In the genomic region with DNA sequence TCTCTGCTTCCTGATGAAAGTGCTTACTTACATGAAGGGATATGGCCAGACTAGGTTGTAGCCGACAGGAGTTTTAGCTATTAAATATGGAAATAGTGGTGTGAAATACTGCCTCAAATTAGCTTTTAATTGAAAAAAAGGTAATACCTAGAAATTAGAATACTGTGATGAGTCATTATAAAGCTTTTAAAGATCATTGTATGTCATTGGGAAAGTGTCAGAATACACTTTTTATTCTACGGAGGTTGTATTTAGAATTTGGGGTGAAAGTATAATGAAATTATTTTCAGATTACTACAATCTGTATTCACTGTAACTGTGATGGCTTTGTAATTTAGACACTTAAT, we compare ENCODE assay signal across 8 cellular contexts. TPM values are rescaled to one million over a fixed set of nuclear protein-coding genes. Genes with fewer than 3 reads are reported as not detected.
DNase-seq lines count a peak whose midpoint lies in the region; ATAC-seq, FAIRE-seq and TF ChIP-seq lines count a peak whose summit lies in the region.

No MANE protein-coding gene starts in this region.

- ATAC-seq in CD4-positive, CD25-positive, alpha-beta regulatory T cell (ENCODE audit: low read depth in 2 of 2), result no peak
- ATAC-seq in GM21619 (IDR thresholded peaks at IDR 0.05; ENCODE audit: unreplicated experiment), result no peak

- peaks cover 6% of the 10 kb centered on the region for H3K23me2 ChIP-seq in H1 (ENCODE audit: low read depth, low read length)

- POLR2A ChIA-PET in H1 (lab: Charles Lee; ENCODE audit: partially characterized antibody), result interaction anchor here (0.6 to 2.5 kb wide), 5 partner anchors 9 to 771 kb away, joined by 3 to 33 read pairs (median 4); a partner anchor contains a TSS

- no peak overlapping the region for H3K56ac ChIP-seq in H1 (replicated peaks; ENCODE audit: insufficient read length, low read depth, low read length)

- no peak for TF ChIP-seq RAD21 in H1 (IDR thresholded peaks at IDR 0.05 in 1 of 2, conservative IDR thresholded peaks at IDR 0.05 in 1 of 2; ENCODE audit: low read depth in 2 of 2, low read length in 2 of 2)

- peaks cover 6 to 44% (median 36%) of the 10 kb centered on the region in 4 donors for H3K4me1 Mint-ChIP-seq in CD4-positive, CD25-positive, alpha-beta regulatory T cell

- no peak overlapping the region for H3K18ac ChIP-seq in H1 (ENCODE audit: extremely low read depth, low read length)

- H4K8ac ChIP-seq in H1 (ENCODE audit: extremely low read depth, insufficient read depth, low read length), result no peak overlapping the region

- no peak overlapping the region for H4K5ac ChIP-seq in H1 (ENCODE audit: insufficient read length, low read depth, low read length)

- no peaks in the 10 kb centered on the region for H3K9me3 Mint-ChIP-seq in CD4-positive, CD25-positive, alpha-beta regulatory T cell

- no peaks in the 10 kb centered on the region for H3K79me1 ChIP-seq in H1 (ENCODE audit: low read depth, low read length)

- no peak overlapping the region for H2AK5ac ChIP-seq in H1 (ENCODE audit: low read depth, low read length)

- H3K27me3 ChIP-seq in CD4-positive, CD25-positive, alpha-beta regulatory T cell (ENCODE audit: control insufficient read depth, insufficient read depth, low read length), result no peaks in the 10 kb centered on the region
- H3K27me3 ChIP-seq in OCI-LY3 (ENCODE audit: low read depth, low read length) (no peaks in the 10 kb centered on the region), H1 (replicated peaks in 1 of 4; ENCODE audit: control insufficient read depth in 3 of 4, extremely low read depth in 1 of 4, insufficient read depth in 3 of 4, low read length in 3 of 4) (0 out of 7 replicates have a peak, but pooled peaks cover 0 to 2% (median under 1%) of the 10 kb centered on the region in 4 experiments), neutrophil (no peaks in the 10 kb centered on the region)

- peak overlapping the region; percentile 98 for H3K4me3 ChIP-seq in CD4-positive, CD25-positive, alpha-beta regulatory T cell (ENCODE audit: low read depth, low read length)
- H3K4me3 ChIP-seq in OCI-LY3 (ENCODE audit: low read length) (peak overlapping the region; percentile 81), H1 (ENCODE audit: extremely low read depth in 1 of 4, insufficient read depth in 2 of 4, low read depth in 3 of 4, low read length in 4 of 4) (peak overlapping the region; percentile 81 to 85 (median 82)), neutrophil (ENCODE audit: low read depth in 1 of 2, low read length in 1 of 2) (peak overlapping the region; percentile 87 to 91)

- no peak for TF ChIP-seq EP300 in H1 (IDR thresholded peaks at IDR 0.05; ENCODE audit: borderline replicate concordance in 1 of 2, low read depth in 2 of 2, low read length in 2 of 2)

- H3K23ac ChIP-seq in H1 (ENCODE audit: insufficient read length), result no peak overlapping the region

- H2BK120ac ChIP-seq in H1 (replicated peaks; ENCODE audit: low read depth, low read length), result no peak overlapping the region

- no peak overlapping the region for H2BK5ac ChIP-seq in H1 (ENCODE audit: low read depth, low read length)

- H3K36me3 Mint-ChIP-seq in CD4-positive, CD25-positive, alpha-beta regulatory T cell, result peaks cover 10% of the 10 kb centered on the region

- no peak overlapping the region for H2BK20ac ChIP-seq in H1 (ENCODE audit: low read length)

- no peak overlapping the region for H3K14ac ChIP-seq in H1 (ENCODE audit: insufficient read length)

- DNase-seq in CD4-positive, CD25-positive, alpha-beta regulatory T cell, result no peak
- DNase-seq in H1 (ENCODE audit: low read depth in 1 of 2, low spot score in 2 of 2) (no peak), NOMO-1 treated with DMSO at 0.1 percent for 48 hours (lab: John Stamatoyannopoulos, UW; ENCODE audit: unreplicated experiment) (no peak), DMS53 treated with DMSO at 0.1 percent for 48 hours (lab: John Stamatoyannopoulos, UW; ENCODE audit: unreplicated experiment) (no peak)
- DNase-seq in effector CD4-positive, alpha-beta T cell, result no peak

- no peak for TF ChIP-seq CTCF in OCI-LY3 (IDR thresholded peaks at IDR 0.05; ENCODE audit: low read depth, low read length)
- no peak for TF ChIP-seq CTCF in H1 (IDR thresholded peaks at IDR 0.05; ENCODE audit: control extremely low read depth in 1 of 3, insufficient read depth in 1 of 3, low read depth in 1 of 3, low read length in 3 of 3)
- no peak for TF ChIP-seq CTCF in neutrophil (IDR thresholded peaks at IDR 0.05)

- FAIRE-seq in H1 (lab: Jason Lieb, UNC), result no peak

- no peak overlapping the region for H2BK15ac ChIP-seq in H1 (ENCODE audit: low read length)

- H4K20me1 ChIP-seq in OCI-LY3 (ENCODE audit: insufficient read depth, low read length), result peaks cover 35% of the 10 kb centered on the region
- H4K20me1 ChIP-seq in H1 (replicated peaks in 1 of 2; ENCODE audit: control insufficient read depth in 1 of 2, insufficient read depth in 2 of 2, low read length in 2 of 2), result peaks cover 2 to 5% of the 10 kb centered on the region in 2 experiments

- H2AFZ ChIP-seq in OCI-LY3 (ENCODE audit: low read depth, low read length) (no peak overlapping the region), H1 (ENCODE audit: low read length) (no peak overlapping the region)

- H3K4ac ChIP-seq in H1 (replicated peaks; ENCODE audit: insufficient read length, low read depth, low read length), result no peak overlapping the region

- H3K4me2 ChIP-seq in OCI-LY3 (ENCODE audit: low read length) (peak overlapping the region; percentile 88), H1 (ENCODE audit: insufficient read depth in 1 of 2, low read depth in 2 of 2, low read length in 2 of 2) (peak overlapping the region; percentile 77 to 87)

- 47% methylated on average over 2 of the region's 2 CpGs; no CpG with 5 or more reads in 1 of the 2 experiments for WGBS in H1 (ENCODE audit: extremely low coverage in 1 of 2, insufficient coverage in 1 of 2, insufficient read length in 1 of 2, insufficient replicate concordance in 2 of 2, low coverage in 1 of 2, low lambda C conversion rate in 2 of 2, missing lambda C conversion rate in 1 of 2), 2 experiments

- H3K4me1 ChIP-seq in CD4-positive, CD25-positive, alpha-beta regulatory T cell (ENCODE audit: control insufficient read depth, insufficient read depth, low read length, poor library complexity, severe bottlenecking), result peaks cover 28% of the 10 kb centered on the region
- H3K4me1 ChIP-seq in OCI-LY3 (ENCODE audit: low read length), result peaks cover 14% of the 10 kb centered on the region
- H3K4me1 ChIP-seq in H1 (replicated peaks in 1 of 4; ENCODE audit: control insufficient read depth in 3 of 4, insufficient read depth in 4 of 4, low read length in 3 of 4), result peaks cover 0 to 3% (median 0%) of the 10 kb centered on the region in 4 experiments; a peak in 1 of 7 replicates
- H3K4me1 ChIP-seq in neutrophil (ENCODE audit: control insufficient read depth in 1 of 2, insufficient read depth in 1 of 2, low read depth in 1 of 2, low read length in 1 of 2), result peaks cover 27 to 35% of the 10 kb centered on the region in 2 experiments

- CTCF ChIA-PET in H1 (lab: Charles Lee; ENCODE audit: partially characterized antibody), result interaction anchor here (0.8 to 2.2 kb wide), 7 partner anchors 9 to 257 kb away, joined by 3 to 8 read pairs (median 3); a partner anchor contains a TSS

- H3K4me3 Mint-ChIP-seq in CD4-positive, CD25-positive, alpha-beta regulatory T cell, result peak overlapping the region; percentile 93 to 98 (median 94)

- peak overlapping the region; percentile 91 for H3K9ac ChIP-seq in OCI-LY3 (ENCODE audit: low read length)
- peak overlapping the region in 1 of 4 experiments; percentile 15; a peak in 1 of 7 replicates for H3K9ac ChIP-seq in H1 (replicated peaks in 1 of 4; ENCODE audit: extremely low read depth in 1 of 4, low read depth in 3 of 4, low read length in 3 of 4)

- no peak overlapping the region for H2BK12ac ChIP-seq in H1 (ENCODE audit: low read depth, low read length)

- no peaks in the 10 kb centered on the region for H3K9me3 ChIP-seq in CD4-positive, CD25-positive, alpha-beta regulatory T cell (ENCODE audit: control insufficient read depth in 2 of 2, low read length in 2 of 2)
- H3K9me3 ChIP-seq in OCI-LY3 (ENCODE audit: insufficient read depth, low read length) (no peaks in the 10 kb centered on the region), H1 (ENCODE audit: insufficient read depth in 2 of 2, low read depth in 1 of 2, low read length in 1 of 2) (no peaks in the 10 kb centered on the region), neutrophil (no peaks in the 10 kb centered on the region)

- H3K27ac ChIP-seq in CD4-positive, CD25-positive, alpha-beta regulatory T cell (ENCODE audit: insufficient read depth, low read length, poor library complexity, severe bottlenecking), result peak overlapping the region; percentile 99
- H3K27ac ChIP-seq in OCI-LY3 (ENCODE audit: low read length) (0 out of 2 replicates have a peak overlapping the region, but pooled peaks have one; percentile 79), H1 (ENCODE audit: low read depth, low read length) (no peak overlapping the region), neutrophil (peak overlapping the region; percentile 94)

- H3K79me2 ChIP-seq in OCI-LY3 (ENCODE audit: low read length), result peaks cover 51% of the 10 kb centered on the region
- H3K79me2 ChIP-seq in H1 (ENCODE audit: control insufficient read depth in 1 of 2, insufficient read depth in 2 of 2, low read length in 2 of 2), result peaks cover 19 to 59% of the 10 kb centered on the region in 2 experiments

- TF ChIP-seq POLR2A in H1 (IDR thresholded peaks at IDR 0.05; ENCODE audit: control extremely low read depth in 1 of 2, low read depth in 2 of 2, low read length in 2 of 2), result no peak

- peaks cover 32% of the 10 kb centered on the region for H3K36me3 ChIP-seq in CD4-positive, CD25-positive, alpha-beta regulatory T cell (ENCODE audit: control insufficient read depth, insufficient read depth, low read length)
- peaks cover 34% of the 10 kb centered on the region for H3K36me3 ChIP-seq in OCI-LY3 (replicated peaks; ENCODE audit: low read depth, low read length)
- peaks cover 7 to 35% (median 30%) of the 10 kb centered on the region in 4 experiments; a peak in 7 of 8 replicates for H3K36me3 ChIP-seq in H1 (ENCODE audit: control insufficient read depth in 2 of 4, insufficient read depth in 4 of 4, low read length in 3 of 4)
- peaks cover 33% of the 10 kb centered on the region for H3K36me3 ChIP-seq in neutrophil

- peak overlapping the region in 2 of 3 donors; percentile 97 to 99 for H3K27ac Mint-ChIP-seq in CD4-positive, CD25-positive, alpha-beta regulatory T cell

- no peak overlapping the region for H4K91ac ChIP-seq in H1 (replicated peaks; ENCODE audit: insufficient read length, low read length)

- H3K27me3 Mint-ChIP-seq in CD4-positive, CD25-positive, alpha-beta regulatory T cell, result peaks cover 9% of the 10 kb centered on the region

RNA-seq across cellular contexts. Expression of a gene that starts 2.2 kb away (rescaled TPM):
- 126 TPM for total RNA-seq in CD4-positive, CD25-positive, alpha-beta regulatory T cell
- 10 to 100 TPM; 54.1 to 72.7 (median 60.8) TPM for polyA plus RNA-seq in CD4-positive, CD25-positive, alpha-beta regulatory T cell
- total RNA-seq in H1 (2021; fragmentation: NEBNext Ultra II Directional; extraction: Animal tissue kit (Norgen Biotek cat#: 25700)), result 75.6 and 76.3 TPM in 2 replicates
- 8.1 and 21.1 TPM in 2 replicates for polyA plus RNA-seq in H1 (2011; rRNA removed)
- 13.3 TPM for polyA plus RNA-seq in H1 (2011; cell fraction: cytosol; rRNA removed)
- polyA plus RNA-seq in H1 (2011; cell fraction: nucleus; rRNA removed), result 3.9 TPM
- 23.5 to 66.4 TPM (median 30.2 TPM) in 4 replicates for polyA plus RNA-seq in H1 (2012, experiment 1 of 2)
- polyA plus RNA-seq in H1 (2012, experiment 2 of 2), result 8.3 TPM
- polyA plus RNA-seq in H1 (2013, experiment 1 of 2), result 39.0 TPM
- polyA plus RNA-seq in H1 (2013, experiment 2 of 2), result 39.7 TPM
- polyA minus RNA-seq in H1 (2011; rRNA and poly(A)+ RNA removed), result 18.3 and 23.9 TPM in 2 replicates
- polyA minus RNA-seq in H1 (2011; cell fraction: cytosol; rRNA and poly(A)+ RNA removed), result 21.1 TPM
- 71.3 TPM for polyA minus RNA-seq in H1 (2011; cell fraction: nucleus; rRNA and poly(A)+ RNA removed)
